ENCODE assay signal across 18 cellular contexts in genomic region chr2:144143294-144144092, GRCh38.
DNase-seq lines count a peak whose midpoint lies in the region; ATAC-seq and TF ChIP-seq lines count a peak whose summit lies in the region.
"Had no signal": no experiment of that assay in that cellular context is flagged by ENCODE, and none has a peak within 500 bp of the region (broad histone marks: within the 10 kb centered on the region; RNA-seq: fewer than 3 reads in every experiment).

No MANE protein-coding gene starts in this region.

- no peaks in the 10 kb centered on the region for H3K9me3 ChIP-seq in adrenal gland (replicated peaks in 1 of 3)
- H3K9me3 ChIP-seq: SJSA1 had no signal

- intact Hi-C loops in adrenal gland (cut with DNase I): no loop called here

- peak overlapping the region; percentile 33 for H3K27ac Mint-ChIP-seq in mesothelial cell of epicardium
- H3K27ac Mint-ChIP-seq: brain; effector memory CD8-positive, alpha-beta T cell had no signal

- H3K4me3 ChIP-seq in adrenal gland: no peak overlapping the region
- H3K4me3 ChIP-seq: SJSA1, skin epidermis had no signal

- H3K27ac ChIP-seq in adrenal gland: peak overlapping the region in 3 of 5 donors; percentile 17 to 67 (median 17)
- H3K27ac ChIP-seq: SJSA1, WERI-Rb-1 had no signal

- H3K4me3 Mint-ChIP-seq in mesothelial cell of epicardium: no peak overlapping the region
- H3K4me3 Mint-ChIP-seq: brain; effector memory CD8-positive, alpha-beta T cell had no signal

- no peaks in the 10 kb centered on the region for H3K27me3 ChIP-seq in adrenal gland
- H3K27me3 ChIP-seq: SJSA1 had no signal

- no peaks in the 10 kb centered on the region for H3K27me3 Mint-ChIP-seq in mesothelial cell of epicardium (ENCODE audit: low read depth)
- H3K27me3 Mint-ChIP-seq: brain; effector memory CD8-positive, alpha-beta T cell had no signal

- ATAC-seq in HG03108 (IDR thresholded peaks at IDR 0.05; ENCODE audit: unreplicated experiment): no peak
- ATAC-seq: effector memory CD8-positive, alpha-beta T cell had no signal

- H3K36me3 ChIP-seq in adrenal gland (replicated peaks in 1 of 2): no peaks in the 10 kb centered on the region
- H3K36me3 ChIP-seq: SJSA1, WERI-Rb-1 had no signal

- DNase-seq in AML-193 (lab: John Stamatoyannopoulos, UW): peak; percentile 33 to 49
- peak; percentile 13 for DNase-seq in NAMALWA (ENCODE audit: low spot score)
- DNase-seq in adrenal gland: no peak
- no peak for DNase-seq in mesothelial cell of epicardium (ENCODE audit: low spot score in 2 of 2, unreplicated experiment in 2 of 2)
- DNase-seq in NCI-H69 (lab: John Stamatoyannopoulos, UW): no peak
- DNase-seq in HuH-7.5 (ENCODE audit: low spot score): no peak
- no peak for DNase-seq in NK-92 treated with Interleukin-12 subunit alpha and Interleukin-12 subunit beta, amount 100 ng/mL, for 24 hours (lab: John Stamatoyannopoulos, UW)
- DNase-seq: activated naive CD4-positive, alpha-beta T cell; effector memory CD8-positive, alpha-beta T cell; KG1; mesenchymal stem cell; NCI-H1694 treated with DMSO at 0.1 percent for 48 hours; occipital lobe; WERI-Rb-1 had no signal

- H3K4me1 Mint-ChIP-seq in mesothelial cell of epicardium: peaks cover 34% of the 10 kb centered on the region

- WGBS in adrenal gland, 4 donors: 80 to 86% (median 84%) methylated on average over 4 of the region's 4 CpGs

- no peak for TF ChIP-seq POLR2A in adrenal gland (IDR thresholded peaks at IDR 0.05)

- H3K4me1 ChIP-seq in adrenal gland (replicated peaks in 1 of 2): peaks cover 5 to 15% of the 10 kb centered on the region in 2 donors
- H3K4me1 ChIP-seq: SJSA1 had no signal

- TF ChIP-seq CTCF in adrenal gland (IDR thresholded peaks at IDR 0.05) (no peak), mesothelial cell of epicardium (IDR thresholded peaks at IDR 0.05; ENCODE audit: unreplicated experiment) (no peak)

- peaks cover 6% of the 10 kb centered on the region for H3K36me3 Mint-ChIP-seq in mesothelial cell of epicardium

- H3K9me3 Mint-ChIP-seq in mesothelial cell of epicardium: no peaks in the 10 kb centered on the region
- H3K9me3 Mint-ChIP-seq: brain; effector memory CD8-positive, alpha-beta T cell had no signal

Comparison
In these comparisons a context has a peak if more than half of its experiments do, and no peak if none do; other contexts are left out.
1. DNase-seq: peak in AML-193 (2 of 2) and NAMALWA (single experiment); none in adrenal gland (0 of 7), mesothelial cell of epicardium (0 of 2), NCI-H69 (single experiment), HuH-7.5 (single experiment) and NK-92 treated with Interleukin-12 subunit alpha and Interleukin-12 subunit beta, amount 100 ng/mL, for 24 hours (single experiment).